In genomic region chr13:82118589-82118988, GRCh38 we compare ENCODE assay signal across 5 cellular contexts.
"Had no signal": no experiment of that assay in that cellular context is flagged by ENCODE, and none has a peak within 500 bp of the region (broad histone marks: within the 10 kb centered on the region; RNA-seq: fewer than 3 reads in every experiment).

No MANE protein-coding gene starts in this region.

- DNase-seq: IMR-90, KBM-7, KG1 had no signal

- H3K27ac ChIP-seq: HL-60 had no signal

- H3K4me3 ChIP-seq: K562 had no signal
